1 cellular context compared by ENCODE assay signal in the genomic region with DNA sequence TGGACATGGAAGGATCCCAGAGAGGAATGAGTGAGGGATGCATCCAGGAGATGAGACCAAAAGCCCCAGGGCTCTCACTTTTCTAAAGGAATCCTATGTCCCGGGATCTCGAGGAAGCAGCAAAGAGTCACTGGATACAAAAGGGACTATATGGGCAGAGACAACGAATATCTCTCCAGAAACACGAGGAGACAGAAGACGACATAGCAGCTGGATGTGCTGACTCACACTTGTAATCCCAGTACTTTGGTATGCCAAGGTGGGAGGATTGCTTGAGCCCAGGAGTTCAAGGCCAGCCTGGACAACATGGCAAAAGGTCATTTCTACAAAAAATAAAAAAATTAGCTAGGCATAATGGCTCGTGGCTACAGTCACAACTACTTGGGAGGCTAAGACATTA.
TF ChIP-seq lines count a peak whose summit lies in the region.

No MANE protein-coding gene starts in this region.

TF ChIP-seq in K562, 482 proteins besides CTCF, POLR2A, EP300 and RAD21 (continued from another document):
- TF ChIP-seq NFE2 (IDR thresholded peaks at IDR 0.05; ENCODE audit: low read depth) (peak; percentile 76), SNRNP70 (optimal IDR thresholded peaks at IDR 0.05; ENCODE audit: low read depth, low read length) (no peak), ZSCAN32 (CRISPR knock-in tag; IDR thresholded peaks at IDR 0.05) (no peak), TRIM24 (IDR thresholded peaks at IDR 0.05) (no peak), RUNX1 (IDR thresholded peaks at IDR 0.05; ENCODE audit: low read depth) (no peak), NFXL1 (CRISPR knock-in tag; IDR thresholded peaks at IDR 0.05) (no peak), LEF1 (IDR thresholded peaks at IDR 0.05) (no peak), MTA2 (IDR thresholded peaks at IDR 0.05; ENCODE audit: low read depth) (no peak), JUN (IDR thresholded peaks at IDR 0.05; ENCODE audit: borderline replicate concordance, low read depth, low read length) (no peak), JUN (CRISPR knock-in tag; IDR thresholded peaks at IDR 0.05; ENCODE audit: borderline replicate concordance) (no peak), ZNF133 (CRISPR knock-in tag; IDR thresholded peaks at IDR 0.05) (no peak), ZNF217 (CRISPR knock-in tag; IDR thresholded peaks at IDR 0.05) (no peak), RBM39 (optimal IDR thresholded peaks at IDR 0.05; ENCODE audit: low read depth, low read length) (no peak), ZNF165 (CRISPR knock-in tag; IDR thresholded peaks at IDR 0.05; ENCODE audit: borderline replicate concordance) (no peak), ZSCAN29 (IDR thresholded peaks at IDR 0.05) (no peak), DPF2 (IDR thresholded peaks at IDR 0.05) (0 out of 2 replicates have a peak, but pooled peaks have one; percentile 24), POU5F1 (IDR thresholded peaks at IDR 0.05; ENCODE audit: borderline replicate concordance, low read depth, low read length, partially characterized antibody) (no peak), NFIX (CRISPR knock-in tag; IDR thresholded peaks at IDR 0.05; ENCODE audit: low read depth) (no peak), TEAD1 (CRISPR knock-in tag; IDR thresholded peaks at IDR 0.05) (no peak), ARID1B (IDR thresholded peaks at IDR 0.05) (0 out of 2 replicates have a peak, but pooled peaks have one; percentile 24), MXI1 (IDR thresholded peaks at IDR 0.05; ENCODE audit: low read depth, low read length) (no peak), GTF2F1 (IDR thresholded peaks at IDR 0.05; ENCODE audit: low read depth, low read length) (no peak), JUND (IDR thresholded peaks at IDR 0.05; ENCODE audit: borderline replicate concordance, low read depth, low read length) (no peak), JUND (tag; IDR thresholded peaks at IDR 0.05; ENCODE audit: borderline replicate concordance, low read depth, low read length) (peak; percentile 41; the same call in 1 of the 3 replicates), PTRF (tag; IDR thresholded peaks at IDR 0.05) (no peak), MAZ (CRISPR knock-in tag; conservative IDR thresholded peaks at IDR 0.05 in 1 of 2, IDR thresholded peaks at IDR 0.05 in 1 of 2) (no peak)
- TF ChIP-seq, protein P1, sequence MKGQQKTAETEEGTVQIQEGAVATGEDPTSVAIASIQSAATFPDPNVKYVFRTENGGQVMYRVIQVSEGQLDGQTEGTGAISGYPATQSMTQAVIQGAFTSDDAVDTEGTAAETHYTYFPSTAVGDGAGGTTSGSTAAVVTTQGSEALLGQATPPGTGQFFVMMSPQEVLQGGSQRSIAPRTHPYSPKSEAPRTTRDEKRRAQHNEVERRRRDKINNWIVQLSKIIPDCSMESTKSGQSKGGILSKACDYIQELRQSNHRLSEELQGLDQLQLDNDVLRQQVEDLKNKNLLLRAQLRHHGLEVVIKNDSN (CRISPR knock-in tag; IDR thresholded peaks at IDR 0.05) = no peak
- TF ChIP-seq, protein P2, sequence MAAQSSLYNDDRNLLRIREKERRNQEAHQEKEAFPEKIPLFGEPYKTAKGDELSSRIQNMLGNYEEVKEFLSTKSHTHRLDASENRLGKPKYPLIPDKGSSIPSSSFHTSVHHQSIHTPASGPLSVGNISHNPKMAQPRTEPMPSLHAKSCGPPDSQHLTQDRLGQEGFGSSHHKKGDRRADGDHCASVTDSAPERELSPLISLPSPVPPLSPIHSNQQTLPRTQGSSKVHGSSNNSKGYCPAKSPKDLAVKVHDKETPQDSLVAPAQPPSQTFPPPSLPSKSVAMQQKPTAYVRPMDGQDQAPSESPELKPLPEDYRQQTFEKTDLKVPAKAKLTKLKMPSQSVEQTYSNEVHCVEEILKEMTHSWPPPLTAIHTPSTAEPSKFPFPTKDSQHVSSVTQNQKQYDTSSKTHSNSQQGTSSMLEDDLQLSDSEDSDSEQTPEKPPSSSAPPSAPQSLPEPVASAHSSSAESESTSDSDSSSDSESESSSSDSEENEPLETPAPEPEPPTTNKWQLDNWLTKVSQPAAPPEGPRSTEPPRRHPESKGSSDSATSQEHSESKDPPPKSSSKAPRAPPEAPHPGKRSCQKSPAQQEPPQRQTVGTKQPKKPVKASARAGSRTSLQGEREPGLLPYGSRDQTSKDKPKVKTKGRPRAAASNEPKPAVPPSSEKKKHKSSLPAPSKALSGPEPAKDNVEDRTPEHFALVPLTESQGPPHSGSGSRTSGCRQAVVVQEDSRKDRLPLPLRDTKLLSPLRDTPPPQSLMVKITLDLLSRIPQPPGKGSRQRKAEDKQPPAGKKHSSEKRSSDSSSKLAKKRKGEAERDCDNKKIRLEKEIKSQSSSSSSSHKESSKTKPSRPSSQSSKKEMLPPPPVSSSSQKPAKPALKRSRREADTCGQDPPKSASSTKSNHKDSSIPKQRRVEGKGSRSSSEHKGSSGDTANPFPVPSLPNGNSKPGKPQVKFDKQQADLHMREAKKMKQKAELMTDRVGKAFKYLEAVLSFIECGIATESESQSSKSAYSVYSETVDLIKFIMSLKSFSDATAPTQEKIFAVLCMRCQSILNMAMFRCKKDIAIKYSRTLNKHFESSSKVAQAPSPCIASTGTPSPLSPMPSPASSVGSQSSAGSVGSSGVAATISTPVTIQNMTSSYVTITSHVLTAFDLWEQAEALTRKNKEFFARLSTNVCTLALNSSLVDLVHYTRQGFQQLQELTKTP (IDR thresholded peaks at IDR 0.05; ENCODE audit: low read depth in 1 of 2, partially characterized antibody in 2 of 2) = no peak
- TF ChIP-seq, protein P3, sequence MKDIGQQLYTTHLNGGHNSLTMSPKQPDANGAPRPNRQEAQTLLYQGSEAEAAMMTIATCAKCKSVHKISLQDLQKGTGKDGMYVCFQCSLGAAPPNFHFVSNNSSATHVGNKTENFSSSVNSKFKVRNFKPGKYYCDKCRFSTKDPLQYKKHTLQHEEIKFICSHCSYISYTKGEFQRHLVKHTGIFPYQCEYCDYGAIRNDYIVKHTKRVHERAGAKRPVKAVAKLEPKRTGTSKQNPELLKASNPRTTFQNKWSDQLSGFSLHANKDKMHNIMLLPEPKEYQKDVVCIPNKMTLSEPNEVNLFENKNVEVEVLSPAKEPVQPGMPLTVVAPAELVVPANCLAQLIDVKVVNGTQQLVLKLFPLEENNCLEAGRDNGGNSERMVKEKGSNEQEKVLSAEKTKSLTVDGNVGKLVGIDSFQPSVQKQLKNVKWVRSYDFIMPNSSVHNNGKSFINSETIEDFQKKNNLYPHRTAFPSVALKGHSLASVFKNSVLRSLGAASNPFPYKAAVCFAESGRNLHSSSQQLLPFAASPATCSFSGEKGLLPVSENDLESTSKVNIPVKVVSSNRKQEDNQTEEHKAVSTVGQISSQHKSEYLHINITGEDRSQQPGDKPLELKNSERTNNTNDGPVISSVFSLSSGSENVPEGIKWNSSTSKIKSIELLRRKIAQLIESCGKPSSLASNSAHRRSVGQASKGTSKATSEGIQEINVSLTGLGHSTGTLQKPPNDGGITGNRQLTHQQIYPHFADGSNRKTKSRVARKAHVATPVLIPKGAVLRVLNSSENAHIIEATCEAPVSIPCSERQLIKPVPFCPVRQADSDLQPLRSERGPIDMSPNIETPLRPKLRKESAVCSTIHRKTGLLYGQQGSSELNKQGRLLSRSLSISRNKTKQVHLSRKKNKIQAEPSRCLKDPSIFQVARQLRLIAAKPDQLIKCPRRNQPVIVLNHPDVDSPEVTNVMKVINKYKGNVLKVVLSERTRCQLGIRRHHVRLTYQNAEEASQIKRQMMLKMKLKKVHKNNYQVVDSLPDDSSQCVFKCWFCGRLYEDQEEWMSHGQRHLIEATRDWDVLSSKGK (CRISPR knock-in tag; IDR thresholded peaks at IDR 0.05) = no peak
- TF ChIP-seq, protein P4, sequence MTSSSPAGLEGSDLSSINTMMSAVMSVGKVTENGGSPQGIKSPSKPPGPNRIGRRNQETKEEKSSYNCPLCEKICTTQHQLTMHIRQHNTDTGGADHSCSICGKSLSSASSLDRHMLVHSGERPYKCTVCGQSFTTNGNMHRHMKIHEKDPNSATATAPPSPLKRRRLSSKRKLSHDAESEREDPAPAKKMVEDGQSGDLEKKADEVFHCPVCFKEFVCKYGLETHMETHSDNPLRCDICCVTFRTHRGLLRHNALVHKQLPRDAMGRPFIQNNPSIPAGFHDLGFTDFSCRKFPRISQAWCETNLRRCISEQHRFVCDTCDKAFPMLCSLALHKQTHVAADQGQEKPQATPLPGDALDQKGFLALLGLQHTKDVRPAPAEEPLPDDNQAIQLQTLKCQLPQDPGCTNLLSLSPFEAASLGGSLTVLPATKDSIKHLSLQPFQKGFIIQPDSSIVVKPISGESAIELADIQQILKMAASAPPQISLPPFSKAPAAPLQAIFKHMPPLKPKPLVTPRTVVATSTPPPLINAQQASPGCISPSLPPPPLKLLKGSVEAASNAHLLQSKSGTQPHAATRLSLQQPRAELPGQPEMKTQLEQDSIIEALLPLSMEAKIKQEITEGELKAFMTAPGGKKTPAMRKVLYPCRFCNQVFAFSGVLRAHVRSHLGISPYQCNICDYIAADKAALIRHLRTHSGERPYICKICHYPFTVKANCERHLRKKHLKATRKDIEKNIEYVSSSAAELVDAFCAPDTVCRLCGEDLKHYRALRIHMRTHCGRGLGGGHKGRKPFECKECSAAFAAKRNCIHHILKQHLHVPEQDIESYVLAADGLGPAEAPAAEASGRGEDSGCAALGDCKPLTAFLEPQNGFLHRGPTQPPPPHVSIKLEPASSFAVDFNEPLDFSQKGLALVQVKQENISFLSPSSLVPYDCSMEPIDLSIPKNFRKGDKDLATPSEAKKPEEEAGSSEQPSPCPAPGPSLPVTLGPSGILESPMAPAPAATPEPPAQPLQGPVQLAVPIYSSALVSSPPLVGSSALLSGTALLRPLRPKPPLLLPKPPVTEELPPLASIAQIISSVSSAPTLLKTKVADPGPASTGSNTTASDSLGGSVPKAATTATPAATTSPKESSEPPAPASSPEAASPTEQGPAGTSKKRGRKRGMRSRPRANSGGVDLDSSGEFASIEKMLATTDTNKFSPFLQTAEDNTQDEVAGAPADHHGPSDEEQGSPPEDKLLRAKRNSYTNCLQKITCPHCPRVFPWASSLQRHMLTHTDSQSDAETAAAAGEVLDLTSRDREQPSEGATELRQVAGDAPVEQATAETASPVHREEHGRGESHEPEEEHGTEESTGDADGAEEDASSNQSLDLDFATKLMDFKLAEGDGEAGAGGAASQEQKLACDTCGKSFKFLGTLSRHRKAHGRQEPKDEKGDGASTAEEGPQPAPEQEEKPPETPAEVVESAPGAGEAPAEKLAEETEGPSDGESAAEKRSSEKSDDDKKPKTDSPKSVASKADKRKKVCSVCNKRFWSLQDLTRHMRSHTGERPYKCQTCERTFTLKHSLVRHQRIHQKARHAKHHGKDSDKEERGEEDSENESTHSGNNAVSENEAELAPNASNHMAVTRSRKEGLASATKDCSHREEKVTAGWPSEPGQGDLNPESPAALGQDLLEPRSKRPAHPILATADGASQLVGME (CRISPR knock-in tag; IDR thresholded peaks at IDR 0.05) = no peak
